Comparison of ENCODE assay signal across 10 cellular contexts in the genomic region with DNA sequence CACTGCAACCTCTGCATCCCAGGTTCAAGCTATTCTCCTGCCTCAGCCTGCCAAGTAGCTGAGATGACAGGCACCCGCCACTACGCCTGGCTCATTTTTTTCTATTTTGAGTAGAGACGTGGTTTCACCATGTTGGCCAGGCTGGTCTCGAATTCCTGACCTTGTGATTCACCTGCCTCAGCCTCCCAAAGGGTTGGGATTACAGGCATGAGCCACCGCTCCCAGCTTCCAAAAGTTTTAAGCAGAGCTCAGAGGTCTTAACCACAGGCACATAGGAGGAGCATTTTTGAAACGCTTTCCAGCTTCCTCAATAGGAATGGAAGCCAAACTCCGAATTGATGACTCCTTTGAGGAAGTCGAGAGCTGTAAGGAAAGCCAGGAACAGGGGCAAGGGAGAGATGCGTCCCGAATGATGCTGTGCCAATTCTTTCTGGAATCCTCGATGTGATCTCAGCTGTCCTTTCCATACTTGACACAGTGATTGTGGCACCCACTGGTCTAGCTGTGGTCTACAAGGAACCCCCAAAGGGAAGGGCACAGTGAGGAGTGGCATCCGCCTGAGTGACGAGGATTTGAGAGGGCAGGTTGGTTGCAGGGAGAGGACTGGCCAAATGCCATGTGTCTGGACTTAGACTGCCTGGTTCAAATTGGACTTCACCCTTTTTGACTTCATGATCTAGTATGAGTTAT. TPM values are rescaled to one million over a fixed set of nuclear protein-coding genes. Genes with fewer than 3 reads are reported as not detected.
A peak's percentile ranks its signal among the peaks of the same experiment; 100 is the strongest.
DNase-seq lines count a peak whose midpoint lies in the region; TF ChIP-seq lines count a peak whose summit lies in the region.
"Not testable (repeated sequence)": the region's sequence is repeated elsewhere in the genome, so short reads cannot be mapped to it uniquely, and the experiment has no call there.
"Had no signal": no experiment of that assay in that cellular context is flagged by ENCODE, and none has a peak within 500 bp of the region (broad histone marks: within the 10 kb centered on the region; RNA-seq: fewer than 3 reads in every experiment).

No MANE protein-coding gene starts in this region.

- H3K9me3 ChIP-seq in MG63; osteoblast (ENCODE audit: low read depth, low read length): not testable (repeated sequence)

- not testable (repeated sequence) for H2AFZ ChIP-seq in osteoblast (ENCODE audit: low read length)

- not testable (repeated sequence) for H4K20me1 ChIP-seq in osteoblast (ENCODE audit: insufficient read depth, low read length)

- not testable (repeated sequence) for H3K36me3 ChIP-seq in MG63; osteoblast (ENCODE audit: insufficient read depth, low read length)

- H3K79me2 ChIP-seq in osteoblast (ENCODE audit: insufficient read depth, low read length) = not testable (repeated sequence)

- not testable (repeated sequence) for H3K4me1 ChIP-seq in osteoblast (ENCODE audit: insufficient read depth, low read length)

- peak overlapping the region; percentile 98 for H3K27ac ChIP-seq in osteoblast (ENCODE audit: low read depth, low read length)

- DNase-seq in AG09309 (ENCODE audit: low read depth) = peak; percentile 39
- DNase-seq in ELR (ENCODE audit: low read depth) = peak; percentile 40
- DNase-seq in HS-27A (ENCODE audit: low read depth) = peak; percentile 42
- DNase-seq in MG63 = peak; percentile 94
- peak; percentile 11 for DNase-seq in astrocyte of the cerebellum (ENCODE audit: low read depth)
- peak; percentile 81 for DNase-seq in fibroblast of mammary gland (ENCODE audit: low read depth)
- not testable (repeated sequence) for DNase-seq in osteoblast (ENCODE audit: insufficient read length, low spot score, missing footprints)

- not testable (repeated sequence) for H3K27me3 ChIP-seq in MG63; osteoblast (ENCODE audit: insufficient read depth, low read length)

- H3K4me2 ChIP-seq in osteoblast (ENCODE audit: insufficient read depth, low read length) = peak overlapping the region; percentile 65

- H3K4me3 ChIP-seq in AG09309 (ENCODE audit: control insufficient read depth, low read depth, low read length); MG63; astrocyte of the cerebellum (ENCODE audit: low read depth, low read length); fibroblast of mammary gland (ENCODE audit: control insufficient read depth, low read depth, low read length); osteoblast (ENCODE audit: insufficient read depth, low read length): not testable (repeated sequence)

- in situ Hi-C loops in astrocyte of the cerebellum (cut with HindIII; ENCODE audit: low sequenced_read_pairs) = not testable (repeated sequence)

- TF ChIP-seq CTCF in AG09309 (IDR thresholded peaks at IDR 0.05; ENCODE audit: control insufficient read depth, insufficient read depth, low read depth, low read length, missing control alignments); astrocyte of the cerebellum (IDR thresholded peaks at IDR 0.05; ENCODE audit: low read depth, low read length, missing control alignments); fibroblast of mammary gland (conservative IDR thresholded peaks at IDR 0.05; ENCODE audit: control insufficient read depth, insufficient read depth, low read depth, low read length); osteoblast (IDR thresholded peaks at IDR 0.05; ENCODE audit: extremely low read depth, low read depth, low read length): not testable (repeated sequence)

RNA-seq across cellular contexts. Expression of gene ALG1L2, which starts 44.4 kb away (rescaled TPM):
- not detected in 2 replicates for total RNA-seq in MG63 (2014; rRNA removed; shearing (Covaris generic); ENCODE audit: low replicate concordance)
- 0.29 TPM in 1 of 2 replicates, not detected in the other for total RNA-seq in osteoblast
- total RNA-seq: A673; CD8-positive, alpha-beta T cell; SK-MEL-5 had no signal
